11 cellular contexts compared by ENCODE assay signal in the genomic region with DNA sequence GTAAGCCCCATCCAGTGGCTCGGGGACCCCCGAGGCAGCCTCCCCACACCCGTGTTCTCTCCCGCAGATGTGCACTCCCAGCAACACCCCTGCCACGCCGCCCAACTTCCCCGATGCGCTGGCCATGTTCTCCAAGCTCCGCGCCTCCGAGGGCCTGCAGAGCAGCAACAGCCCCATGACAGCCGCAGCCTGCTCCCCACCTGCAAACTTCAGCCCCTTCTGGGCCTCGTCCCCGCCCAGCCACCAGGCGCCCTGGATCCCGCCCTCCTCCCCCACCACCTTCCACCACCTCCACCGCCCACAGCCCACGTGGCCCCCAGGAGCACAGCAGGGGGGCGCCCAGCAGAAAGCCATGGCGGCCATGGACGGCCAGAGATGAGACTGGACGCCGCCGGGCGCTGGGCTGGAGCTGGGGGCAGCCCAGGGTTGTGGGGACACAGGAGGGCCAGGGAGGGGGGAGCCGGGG. TPM values are rescaled to one million over a fixed set of nuclear protein-coding genes. Genes with fewer than 3 reads are reported as not detected.
DNase-seq lines count a peak whose midpoint lies in the region; ATAC-seq and TF ChIP-seq lines count a peak whose summit lies in the region.
"Had no signal": no experiment of that assay in that cellular context is flagged by ENCODE, and none has a peak within 500 bp of the region (broad histone marks: within the 10 kb centered on the region; RNA-seq: fewer than 3 reads in every experiment).

No MANE protein-coding gene starts in this region.

- H3K36me3 ChIP-seq in CD8-positive, alpha-beta T cell (ENCODE audit: insufficient read depth, low read length): peaks cover 20% of the 10 kb centered on the region

- peak overlapping the region; percentile 40 for H3K4me3 ChIP-seq in CD8-positive, alpha-beta T cell (ENCODE audit: low read depth, low read length)
- H3K4me3 ChIP-seq: lung, upper lobe of right lung had no signal

- POLR2A ChIA-PET in CD8-positive, alpha-beta T cell (lab: Charles Lee): interaction anchor here (0.7 to 11.7 kb wide), 14 partner anchors 16 to 422 kb away, joined by 3 to 121 read pairs (median 5); a partner anchor contains a TSS

- peak in 2 of 7 experiments; percentile 27 to 50 for DNase-seq in CD8-positive, alpha-beta T cell
- DNase-seq in GM13976 (ENCODE audit: low spot score) (peak; percentile 54), neural crest cell (ENCODE audit: low read depth, low spot score) (no peak), NOMO-1 treated with DMSO at 0.1 percent for 48 hours (lab: John Stamatoyannopoulos, UW; ENCODE audit: unreplicated experiment) (no peak), GOT3 (lab: John Stamatoyannopoulos, UW) (no peak)
- DNase-seq in activated CD8-positive, alpha-beta memory T cell treated with anti-CD3 and anti-CD28 coated beads, Interleukin-2, amount 50 U/mL, for 48 hours: peak; percentile 81
- DNase-seq: activated gamma-delta T cell treated with Interleukin-2 at 50 U/mL for 16 hours, NCI-H1694, upper lobe of right lung had no signal

- H3K27ac ChIP-seq in CD8-positive, alpha-beta T cell (ENCODE audit: low read depth, low read length): no peak overlapping the region
- H3K27ac ChIP-seq: upper lobe of right lung had no signal

- no peak for ATAC-seq in CD8-positive, alpha-beta T cell
- no peak for ATAC-seq in GM18861 (IDR thresholded peaks at IDR 0.05; ENCODE audit: unreplicated experiment)
- ATAC-seq: upper lobe of right lung had no signal

- in situ Hi-C loops in GM13976 (cut with MboI; ENCODE audit: low sequenced_read_pairs, unreplicated experiment): no loop called here

- peak overlapping the region; percentile 90 for H3K4me3 Mint-ChIP-seq in CD8-positive, alpha-beta T cell
- H3K4me3 Mint-ChIP-seq in neural crest cell: peak overlapping the region; percentile 87

- H3K4me1 Mint-ChIP-seq in CD8-positive, alpha-beta T cell (ENCODE audit: low read depth): peaks cover 62% of the 10 kb centered on the region
- H3K4me1 Mint-ChIP-seq in neural crest cell: peaks cover 28% of the 10 kb centered on the region

- CTCF ChIA-PET in CD8-positive, alpha-beta T cell (lab: Charles Lee): interaction anchor here (0.8 to 10.6 kb wide), 11 partner anchors 10 to 256 kb away, joined by 3 to 86 read pairs (median 5); no protein-coding TSS in a partner anchor

- H3K27me3 Mint-ChIP-seq in CD8-positive, alpha-beta T cell (ENCODE audit: low read depth): no peaks in the 10 kb centered on the region
- no peaks in the 10 kb centered on the region for H3K27me3 Mint-ChIP-seq in neural crest cell (ENCODE audit: low read depth)

- H3K27ac Mint-ChIP-seq in CD8-positive, alpha-beta T cell: peak overlapping the region; percentile 96
- H3K27ac Mint-ChIP-seq in neural crest cell (ENCODE audit: unreplicated experiment): no peak overlapping the region

- peaks cover 84% of the 10 kb centered on the region for H3K4me1 ChIP-seq in CD8-positive, alpha-beta T cell (ENCODE audit: insufficient read depth, low read length)

- no peak for TF ChIP-seq CTCF in CD8-positive, alpha-beta T cell (IDR thresholded peaks at IDR 0.05)
- TF ChIP-seq CTCF in GM13976 (IDR thresholded peaks at IDR 0.05; ENCODE audit: borderline replicate concordance, control extremely low read depth, extremely low read depth, insufficient read depth, missing control alignments) (no peak), neural crest cell (conservative IDR thresholded peaks at IDR 0.05) (no peak)

- no peaks in the 10 kb centered on the region for H3K9me3 ChIP-seq in CD8-positive, alpha-beta T cell (ENCODE audit: low read length)
- H3K9me3 ChIP-seq: upper lobe of right lung had no signal

- H3K27me3 ChIP-seq in CD8-positive, alpha-beta T cell (ENCODE audit: insufficient read depth, low read length): no peaks in the 10 kb centered on the region
- H3K27me3 ChIP-seq: upper lobe of right lung had no signal

- peaks cover 24% of the 10 kb centered on the region for H3K36me3 Mint-ChIP-seq in CD8-positive, alpha-beta T cell
- no peaks in the 10 kb centered on the region for H3K36me3 Mint-ChIP-seq in neural crest cell (ENCODE audit: low read depth)

- intact Hi-C loops in CD8-positive, alpha-beta T cell (cut with DNase I, micrococcal nuclease): loop anchor here in 1 of 2 experiments (2.0 kb wide), 1 partner anchor 71 kb away; no protein-coding TSS in a partner anchor

- no peaks in the 10 kb centered on the region for H3K9me3 Mint-ChIP-seq in CD8-positive, alpha-beta T cell
- no peaks in the 10 kb centered on the region for H3K9me3 Mint-ChIP-seq in neural crest cell

RNA-seq across cellular contexts. Expression of a gene that starts 5.0 kb away (rescaled TPM):
- 100 to 1,000 TPM; 241 to 249 TPM for total RNA-seq in CD8-positive, alpha-beta T cell
- total RNA-seq in neural crest cell: 18.8 and 21.5 TPM in 2 replicates

RNA-seq across cellular contexts. Expression of a gene that starts 29.9 kb away (rescaled TPM):
- total RNA-seq in CD8-positive, alpha-beta T cell: 10 to 100 TPM; 22.3 to 25.5 TPM
- total RNA-seq in neural crest cell: 50.4 and 54.0 TPM in 2 replicates

RNA-seq across cellular contexts. Expression of a gene that starts 37.9 kb away (rescaled TPM):
- total RNA-seq in CD8-positive, alpha-beta T cell: 1 to 10 TPM; 1.4 to 2.1 TPM
- total RNA-seq in neural crest cell: 10.6 and 12.3 TPM in 2 replicates

Comparison
In these comparisons a context has a peak if more than half of its experiments do, and no peak if none do; other contexts are left out.
1. DNase-seq: peak in GM13976 (single experiment) and activated CD8-positive, alpha-beta memory T cell treated with anti-CD3 and anti-CD28 coated beads, Interleukin-2, amount 50 U/mL, for 48 hours (single experiment); none in neural crest cell (single experiment), NOMO-1 treated with DMSO at 0.1 percent for 48 hours (single experiment) and GOT3 (single experiment).
2. RNA of a gene that starts 5.0 kb away (total RNA-seq): 241 to 249 TPM in CD8-positive, alpha-beta T cell; 18.8 to 21.5 TPM in neural crest cell; every median in the first group is over 10 times any median in the second.